ENCODE assay signal across 8 cellular contexts in genomic region chr2:151261240-151261976, GRCh38. TPM values are rescaled to one million over a fixed set of nuclear protein-coding genes. Genes with fewer than 3 reads are reported as not detected.
DNase-seq lines count a peak whose midpoint lies in the region; ATAC-seq, FAIRE-seq and TF ChIP-seq lines count a peak whose summit lies in the region.

Gene RBM43, minus strand, starts transcription at chr2:151261863. Its CDS starts 136 bp downstream, at chr2:151261727.

- no peak within 1 kb of the TSS; the same call in 1 of the 2 replicates for H2BK15ac ChIP-seq in H1 (ENCODE audit: low read length)
- H2BK15ac ChIP-seq in mesenchymal stem cell (ENCODE audit: low read depth, poor library complexity, severe bottlenecking), result peak within 1 kb of the TSS; percentile 97

- H4K5ac ChIP-seq in H1 (ENCODE audit: insufficient read length, low read depth, low read length), result peak within 1 kb of the TSS; percentile 55

- H2AFZ ChIP-seq in H1 (ENCODE audit: low read length), result peak within 1 kb of the TSS; percentile 78
- peak within 1 kb of the TSS; percentile 48 for H2AFZ ChIP-seq in mesenchymal stem cell (ENCODE audit: low read depth, low read length)

- TF ChIP-seq POLR2A in H1 (IDR thresholded peaks at IDR 0.05; ENCODE audit: control extremely low read depth in 1 of 2, low read depth in 2 of 2, low read length in 2 of 2), result peak; percentile 78 to 83

- H3K4me1 Mint-ChIP-seq in CD14-positive monocyte, result peaks cover 21% of the 10 kb centered on the region

- peaks cover 0 to 3% of the 10 kb centered on the region in 2 donors for H3K36me3 Mint-ChIP-seq in CD14-positive monocyte

- peak within 1 kb of the TSS; percentile 14 for H3K4ac ChIP-seq in H1 (replicated peaks; ENCODE audit: insufficient read length, low read depth, low read length)
- H3K4ac ChIP-seq in mesenchymal stem cell (ENCODE audit: low read depth in 1 of 2, low read length in 2 of 2), result peak within 1 kb of the TSS; percentile 76 to 96

- no peak for FAIRE-seq in H1 (lab: Jason Lieb, UNC)

- ATAC-seq in GM19372 (IDR thresholded peaks at IDR 0.05; ENCODE audit: low read depth, unreplicated experiment), result peak; percentile 81
- peak; percentile 95 for ATAC-seq in HG03521 (IDR thresholded peaks at IDR 0.05; ENCODE audit: unreplicated experiment)

- H2BK12ac ChIP-seq in H1 (ENCODE audit: low read depth, low read length), result peak within 1 kb of the TSS; percentile 55
- peak within 1 kb of the TSS; percentile 87 to 94 for H2BK12ac ChIP-seq in mesenchymal stem cell (ENCODE audit: low read length in 2 of 2)

- no peak within 1 kb of the TSS for H3K56ac ChIP-seq in H1 (replicated peaks; ENCODE audit: insufficient read length, low read depth, low read length)

- no peaks in the 10 kb centered on the region for H3K9me3 Mint-ChIP-seq in CD14-positive monocyte

- H2BK120ac ChIP-seq in H1 (replicated peaks; ENCODE audit: low read depth, low read length) (no peak within 1 kb of the TSS), mesenchymal stem cell (ENCODE audit: low read depth, low read length) (peak within 1 kb of the TSS; percentile 99)

- no peaks in the 10 kb centered on the region for H3K79me1 ChIP-seq in H1 (ENCODE audit: low read depth, low read length)
- H3K79me1 ChIP-seq in mesenchymal stem cell (replicated peaks; ENCODE audit: low read length, poor library complexity, severe bottlenecking), result no peaks in the 10 kb centered on the region

- H2BK20ac ChIP-seq in H1 (ENCODE audit: low read length), result no peak within 1 kb of the TSS

- H3K27ac Mint-ChIP-seq in CD14-positive monocyte, result peak within 1 kb of the TSS; percentile 84 to 95 (median 92)

- H3K9ac ChIP-seq in H1 (replicated peaks in 1 of 4; ENCODE audit: extremely low read depth in 1 of 4, low read depth in 3 of 4, low read length in 3 of 4), result peak within 1 kb of the TSS; percentile 36 to 79 (median 50); a peak in 5 of 7 replicates
- H3K9ac ChIP-seq in mesenchymal stem cell (ENCODE audit: low read length), result peak within 1 kb of the TSS; percentile 99

- H3K27ac ChIP-seq in H1 (ENCODE audit: low read depth, low read length), result peak within 1 kb of the TSS; percentile 76
- peak within 1 kb of the TSS; percentile 60 for H3K27ac ChIP-seq in mesenchymal stem cell (ENCODE audit: low read length, poor library complexity, severe bottlenecking)

- WGBS in H1 (ENCODE audit: extremely low coverage in 1 of 2, insufficient coverage in 1 of 2, insufficient read length in 1 of 2, insufficient replicate concordance in 2 of 2, low coverage in 1 of 2, low lambda C conversion rate in 2 of 2, missing lambda C conversion rate in 1 of 2), 2 experiments, result 8% methylated on average over 50 of the region's 61 CpGs; no CpG with 5 or more reads in 1 of the 2 experiments
- WGBS in mesenchymal stem cell, result 2% methylated on average over 58 of the region's 61 CpGs

- H4K91ac ChIP-seq in H1 (replicated peaks; ENCODE audit: insufficient read length, low read length) (peak within 1 kb of the TSS; percentile 46), mesenchymal stem cell (ENCODE audit: low read length) (peak within 1 kb of the TSS; percentile 93)

- H3K27me3 ChIP-seq in H1 (replicated peaks in 1 of 4; ENCODE audit: control insufficient read depth in 3 of 4, extremely low read depth in 1 of 4, insufficient read depth in 3 of 4, low read length in 3 of 4) (no peaks in the 10 kb centered on the region), mesenchymal stem cell (ENCODE audit: control insufficient read depth in 1 of 2, insufficient read depth in 1 of 2, low read length in 2 of 2) (no peaks in the 10 kb centered on the region)

- no peak; a peak in 1 of 4 replicates for TF ChIP-seq RAD21 in H1 (IDR thresholded peaks at IDR 0.05 in 1 of 2, conservative IDR thresholded peaks at IDR 0.05 in 1 of 2; ENCODE audit: low read depth in 2 of 2, low read length in 2 of 2)

- H3K4me3 Mint-ChIP-seq in CD14-positive monocyte, result peak within 1 kb of the TSS; percentile 89 to 98

- intact Hi-C loops in CD14-positive monocyte (cut with micrococcal nuclease), result no loop called here

- no peaks in the 10 kb centered on the region for H3K36me3 ChIP-seq in H1 (ENCODE audit: control insufficient read depth in 2 of 4, insufficient read depth in 4 of 4, low read length in 3 of 4)
- H3K36me3 ChIP-seq in mesenchymal stem cell (ENCODE audit: control insufficient read depth in 1 of 2, insufficient read depth in 2 of 2, low read depth in 1 of 2, low read length in 2 of 2), result no peaks in the 10 kb centered on the region

- H3K23ac ChIP-seq in H1 (ENCODE audit: insufficient read length), result no peak within 1 kb of the TSS
- H3K23ac ChIP-seq in mesenchymal stem cell (ENCODE audit: low read length in 2 of 2), result peak within 1 kb of the TSS in 1 of 2 experiments; percentile 92

- H3K4me2 ChIP-seq in H1 (ENCODE audit: insufficient read depth in 1 of 2, low read depth in 2 of 2, low read length in 2 of 2), result peak within 1 kb of the TSS; percentile 49 to 75
- H3K4me2 ChIP-seq in mesenchymal stem cell (ENCODE audit: low read length, poor library complexity, severe bottlenecking), result peak within 1 kb of the TSS; percentile 77

- no peaks in the 10 kb centered on the region for H3K79me2 ChIP-seq in H1 (ENCODE audit: control insufficient read depth in 1 of 2, insufficient read depth in 2 of 2, low read length in 2 of 2)

- peaks cover 2 to 16% (median 7%) of the 10 kb centered on the region in 4 experiments for H3K4me1 ChIP-seq in H1 (replicated peaks in 1 of 4; ENCODE audit: control insufficient read depth in 3 of 4, insufficient read depth in 4 of 4, low read length in 3 of 4)
- peaks cover 22% of the 10 kb centered on the region for H3K4me1 ChIP-seq in mesenchymal stem cell (ENCODE audit: control insufficient read depth, insufficient read depth, low read depth, low read length)

- CTCF ChIA-PET in H1 (lab: Charles Lee; ENCODE audit: partially characterized antibody), result interaction anchor here (1.1 to 1.2 kb wide), 2 partner anchors 10 to 19 kb away, joined by 3 read pairs; no protein-coding TSS in a partner anchor

- H3K23me2 ChIP-seq in H1 (ENCODE audit: low read depth, low read length), result peaks cover 3% of the 10 kb centered on the region; the same call in 1 of the 2 replicates

- peak in 1 of 2 experiments; percentile 95; a peak in 1 of 3 replicates for TF ChIP-seq EP300 in H1 (IDR thresholded peaks at IDR 0.05; ENCODE audit: borderline replicate concordance in 1 of 2, low read depth in 2 of 2, low read length in 2 of 2)

- H3K9me3 ChIP-seq in H1 (ENCODE audit: insufficient read depth in 2 of 2, low read depth in 1 of 2, low read length in 1 of 2) (no peaks in the 10 kb centered on the region), mesenchymal stem cell (ENCODE audit: control insufficient read depth, low read length) (no peaks in the 10 kb centered on the region)

- H3K4me3 ChIP-seq in H1 (ENCODE audit: extremely low read depth in 1 of 4, insufficient read depth in 2 of 4, low read depth in 3 of 4, low read length in 4 of 4), result peak within 1 kb of the TSS; percentile 37 to 66 (median 60)
- H3K4me3 ChIP-seq in mesenchymal stem cell (ENCODE audit: insufficient read depth in 1 of 2, low read depth in 1 of 2, low read length in 2 of 2), result peak within 1 kb of the TSS; percentile 62 to 88

- POLR2A ChIA-PET in H1 (lab: Charles Lee; ENCODE audit: partially characterized antibody), result interaction anchor here (0.7 to 2.5 kb wide), 11 partner anchors 10 to 173 kb away, joined by 3 to 8 read pairs (median 4); partner anchors contain the start of genes NMI and RIF1

- H3K27me3 Mint-ChIP-seq in CD14-positive monocyte (ENCODE audit: low read depth in 3 of 3), result peaks cover 0 to 6% (median 0%) of the 10 kb centered on the region in 3 donors

- TF ChIP-seq CTCF in CD14-positive monocyte (IDR thresholded peaks at IDR 0.05) (no peak), H1 (IDR thresholded peaks at IDR 0.05; ENCODE audit: control extremely low read depth in 1 of 3, insufficient read depth in 1 of 3, low read depth in 1 of 3, low read length in 3 of 3) (no peak)

- H2AK5ac ChIP-seq in H1 (ENCODE audit: low read depth, low read length) (no peak within 1 kb of the TSS), mesenchymal stem cell (ENCODE audit: low read length, severe bottlenecking) (no peak within 1 kb of the TSS)

- no peak within 1 kb of the TSS for H3K14ac ChIP-seq in H1 (ENCODE audit: insufficient read length)
- H3K14ac ChIP-seq in mesenchymal stem cell (ENCODE audit: low read length in 2 of 2), result peak within 1 kb of the TSS in 1 of 2 experiments; percentile 90

- DNase-seq in CD14-positive monocyte (ENCODE audit: low spot score) (peak; percentile 77), NCI-H774 (lab: John Stamatoyannopoulos, UW) (peak; percentile 80), H1 (ENCODE audit: low read depth in 1 of 2, low spot score in 2 of 2) (peak; percentile 27 to 77), mesenchymal stem cell (peak; percentile 96)
- peak; percentile 52 to 74 for DNase-seq in activated CD8-positive, alpha-beta memory T cell treated with anti-CD3 and anti-CD28 coated beads for 4 hours (ENCODE audit: low read depth in 2 of 2)
- peak; percentile 49 for DNase-seq in stimulated activated CD8-positive, alpha-beta memory T cell treated with anti-CD3 and anti-CD28 coated beads, Interleukin-12 subunit alpha, Interleukin-12 subunit beta, amount 100 ng/mL, for 24 hours (ENCODE audit: extremely low read depth)

- H4K8ac ChIP-seq in H1 (ENCODE audit: extremely low read depth, insufficient read depth, low read length) (peak within 1 kb of the TSS; percentile 93), mesenchymal stem cell (ENCODE audit: low read length) (peak within 1 kb of the TSS; percentile 86)

- peak within 1 kb of the TSS; percentile 84 for H3K18ac ChIP-seq in H1 (ENCODE audit: extremely low read depth, low read length)
- peak within 1 kb of the TSS; percentile 91 to 95 for H3K18ac ChIP-seq in mesenchymal stem cell (ENCODE audit: low read depth in 1 of 2, low read length in 2 of 2)

- H2BK5ac ChIP-seq in H1 (ENCODE audit: low read depth, low read length), result peak within 1 kb of the TSS; percentile 29; the same call in 1 of the 2 replicates
- H2BK5ac ChIP-seq in mesenchymal stem cell (ENCODE audit: low read depth, low read length, poor library complexity, severe bottlenecking), result peak within 1 kb of the TSS; percentile 71

- no peaks in the 10 kb centered on the region for H4K20me1 ChIP-seq in H1 (replicated peaks in 1 of 2; ENCODE audit: control insufficient read depth in 1 of 2, insufficient read depth in 2 of 2, low read length in 2 of 2)

RNA-seq across cellular contexts. Expression of gene RBM43, which starts in this region (rescaled TPM):
- polyA plus RNA-seq in CD14-positive monocyte, result under 1 TPM; 0.24 to 0.38 TPM
- total RNA-seq in H1 (2021; fragmentation: NEBNext Ultra II Directional; extraction: Animal tissue kit (Norgen Biotek cat#: 25700)), result 1.7 and 2.0 TPM in 2 replicates
- 1.2 and 1.7 TPM in 2 replicates for polyA plus RNA-seq in H1 (2011; rRNA removed)
- polyA plus RNA-seq in H1 (2011; cell fraction: cytosol; rRNA removed), result 2.2 TPM
- 1.6 TPM for polyA plus RNA-seq in H1 (2011; cell fraction: nucleus; rRNA removed)
- 0.96 to 1.7 TPM (median 1.3 TPM) in 4 replicates for polyA plus RNA-seq in H1 (2012, experiment 1 of 2)
- 0.79 TPM for polyA plus RNA-seq in H1 (2012, experiment 2 of 2)
- polyA plus RNA-seq in H1 (2013, experiment 1 of 2), result 2.4 TPM
- polyA plus RNA-seq in H1 (2013, experiment 2 of 2), result 1.4 TPM
- polyA minus RNA-seq in H1 (2011; rRNA and poly(A)+ RNA removed), result 1.9 and 3.0 TPM in 2 replicates
- 0.88 TPM for polyA minus RNA-seq in H1 (2011; cell fraction: cytosol; rRNA and poly(A)+ RNA removed)
- polyA minus RNA-seq in H1 (2011; cell fraction: nucleus; rRNA and poly(A)+ RNA removed), result 8.3 TPM
- polyA plus RNA-seq in mesenchymal stem cell (2013, experiment 1 of 2), result 9.1 TPM
- polyA plus RNA-seq in mesenchymal stem cell (2013, experiment 2 of 2), result 9.0 TPM

Comparison
In these comparisons a context has a peak if more than half of its experiments do, and no peak if none do; other contexts are left out.
1. Peak in every context shown above with its lines: DNase-seq, ATAC-seq, H3K4me3 ChIP-seq and H3K27ac ChIP-seq.
2. Peak in DNase-seq in CD14-positive monocyte; RNA of the gene not detected or under 1 TPM.